ENCODE assay signal across 18 cellular contexts in the genomic region with DNA sequence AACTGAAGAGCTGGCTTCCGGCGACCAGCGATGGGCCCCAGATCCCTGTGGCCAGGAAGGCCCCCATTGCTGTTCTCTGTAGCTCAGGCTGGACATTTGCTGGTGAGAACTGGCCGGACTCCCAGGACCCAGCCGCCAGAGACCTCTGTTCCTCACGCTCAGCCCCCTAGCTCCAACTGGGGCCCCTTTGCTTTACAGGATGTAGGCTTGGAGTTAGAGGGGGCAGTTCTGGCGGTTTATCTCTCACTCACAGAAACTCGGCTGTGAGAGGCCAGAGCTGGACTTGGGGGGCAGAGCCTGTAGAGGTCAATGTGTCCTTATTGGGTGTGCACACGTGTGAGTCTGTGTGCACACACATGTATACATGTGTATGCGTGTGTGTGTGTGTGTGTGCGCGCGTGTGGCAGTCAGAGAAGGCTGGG. TPM values are rescaled to one million over a fixed set of nuclear protein-coding genes. Genes with fewer than 3 reads are reported as not detected.
DNase-seq lines count a peak whose midpoint lies in the region; ATAC-seq, FAIRE-seq and TF ChIP-seq lines count a peak whose summit lies in the region.
"Had no signal": no experiment of that assay in that cellular context is flagged by ENCODE, and none has a peak within 500 bp of the region (broad histone marks: within the 10 kb centered on the region; RNA-seq: fewer than 3 reads in every experiment).

No MANE protein-coding gene starts in this region.

- H3K4me3 ChIP-seq in A549 (no peak overlapping the region), GM12875 (ENCODE audit: low read depth, low read length) (peak overlapping the region; percentile 17), upper lobe of right lung (no peak overlapping the region)
- H3K4me3 ChIP-seq: vagina had no signal

- no peak for TF ChIP-seq CTCF in A549 (IDR thresholded peaks at IDR 0.05)
- TF ChIP-seq CTCF in GM12875 (IDR thresholded peaks at IDR 0.05; ENCODE audit: borderline replicate concordance, insufficient read depth, low read depth, low read length), result no peak
- no peak for TF ChIP-seq CTCF in brain (conservative IDR thresholded peaks at IDR 0.05)
- TF ChIP-seq CTCF in upper lobe of right lung (IDR thresholded peaks at IDR 0.05), result no peak

- H3K9me3 ChIP-seq in A549, result no peaks in the 10 kb centered on the region
- H3K9me3 ChIP-seq in upper lobe of right lung, result no peaks in the 10 kb centered on the region
- H3K9me3 ChIP-seq: vagina had no signal

- H3K27me3 Mint-ChIP-seq in brain, result peaks cover 4% of the 10 kb centered on the region
- H3K27me3 Mint-ChIP-seq: activated CD4-positive, alpha-beta T cell treated with anti-CD3 and anti-CD28 coated beads for 36 hours had no signal

- intact Hi-C loops in left colon (cut with DNase I, micrococcal nuclease) (no loop called here), upper lobe of right lung (cut with DNase I) (no loop called here)

- H3K4me1 Mint-ChIP-seq in brain, result peaks cover 45% of the 10 kb centered on the region
- H3K4me1 Mint-ChIP-seq: activated naive CD4-positive, alpha-beta T cell treated with anti-CD3 and anti-CD28 coated beads, Interleukin-2, amount 10 ng/mL, durations not matched to agents 7 days and 5 days; immature natural killer cell had no signal

- POLR2A ChIA-PET in A549 (lab: Yijun Ruan, JAX), result no interaction called here

- ATAC-seq in A549, result no peak
- ATAC-seq in HG03571 (IDR thresholded peaks at IDR 0.05; ENCODE audit: unreplicated experiment), result no peak
- ATAC-seq in left colon, result no peak
- ATAC-seq in upper lobe of right lung, result no peak

- no peak for TF ChIP-seq RAD21 in A549 (conservative IDR thresholded peaks at IDR 0.05 in 1 of 2, IDR thresholded peaks at IDR 0.05 in 1 of 2)

- no peak for TF ChIP-seq EP300 in A549 (IDR thresholded peaks at IDR 0.05)

- H3K27ac Mint-ChIP-seq in brain, result peak overlapping the region; percentile 73 to 93 (median 88)
- H3K27ac Mint-ChIP-seq: activated CD4-positive, alpha-beta T cell treated with anti-CD3 and anti-CD28 coated beads for 36 hours; activated naive CD4-positive, alpha-beta T cell treated with anti-CD3 and anti-CD28 coated beads, Interleukin-2, amount 10 ng/mL, durations not matched to agents 7 days and 5 days; immature natural killer cell had no signal

- H3K4me3 Mint-ChIP-seq in brain, result no peak overlapping the region
- H3K4me3 Mint-ChIP-seq: activated CD4-positive, alpha-beta T cell treated with anti-CD3 and anti-CD28 coated beads for 36 hours; activated naive CD4-positive, alpha-beta T cell treated with anti-CD3 and anti-CD28 coated beads, Interleukin-2, amount 10 ng/mL, durations not matched to agents 7 days and 5 days; immature natural killer cell had no signal

- no peak for FAIRE-seq in A549 (lab: Jason Lieb, UNC)

- DNase-seq in A549 (ENCODE audit: low read depth in 1 of 2, low spot score in 1 of 2), result no peak
- peak; percentile 43 for DNase-seq in retina
- DNase-seq in left colon, result no peak
- no peak for DNase-seq in SW 1271 (lab: John Stamatoyannopoulos, UW)
- DNase-seq in upper lobe of right lung, result no peak
- DNase-seq: activated naive CD4-positive, alpha-beta T cell treated with anti-CD3 and anti-CD28 coated beads, Interleukin-2, amount 10 ng/mL, durations not matched to agents 7 days and 5 days; activated T-cell treated with anti-CD3 and anti-CD28 coated beads for 4 hours; glutamatergic neuron; immature natural killer cell; mesendoderm; NCI-H187 treated with DMSO at 0.1 percent for 48 hours; NCI-H526 had no signal

- no peaks in the 10 kb centered on the region for H3K36me3 ChIP-seq in upper lobe of right lung
- H3K36me3 ChIP-seq: vagina had no signal

- 78% methylated on average over 13 of the region's 13 CpGs for WGBS in A549 (ENCODE audit: missing lambda C conversion rate)

- peak overlapping the region; percentile 42; the same call in 2 of the 3 replicates for H3K4me2 ChIP-seq in A549

- H3K9me3 Mint-ChIP-seq in brain, result peaks cover 0 to 8% (median 4%) of the 10 kb centered on the region in 5 experiments
- H3K9me3 Mint-ChIP-seq: activated naive CD4-positive, alpha-beta T cell treated with anti-CD3 and anti-CD28 coated beads, Interleukin-2, amount 10 ng/mL, durations not matched to agents 7 days and 5 days; immature natural killer cell had no signal

- TF ChIP-seq POLR2A in A549 (IDR thresholded peaks at IDR 0.05; ENCODE audit: low read length), result no peak

- H3K27ac ChIP-seq in A549, result peak overlapping the region in 1 of 2 experiments; percentile 55; a peak in 2 of 6 replicates
- H3K27ac ChIP-seq in upper lobe of right lung, result no peak overlapping the region

- CTCF ChIA-PET in A549 (lab: Yijun Ruan, JAX), result interaction anchor here (1.1 to 4.2 kb wide), 5 partner anchors 10 to 113 kb away, joined by 3 to 21 read pairs (median 5); no protein-coding TSS in a partner anchor

- H3K36me3 Mint-ChIP-seq in brain, result peaks cover 25% of the 10 kb centered on the region
- H3K36me3 Mint-ChIP-seq: activated naive CD4-positive, alpha-beta T cell treated with anti-CD3 and anti-CD28 coated beads, Interleukin-2, amount 10 ng/mL, durations not matched to agents 7 days and 5 days; immature natural killer cell had no signal

- H3K4me1 ChIP-seq in A549 (peaks cover 10% of the 10 kb centered on the region; the same call in 2 of the 3 replicates), upper lobe of right lung (peaks cover 12% of the 10 kb centered on the region)

- no peaks in the 10 kb centered on the region for H3K27me3 ChIP-seq in upper lobe of right lung
- H3K27me3 ChIP-seq: vagina had no signal

TF ChIP-seq in A549, 52 proteins besides CTCF, POLR2A, EP300 and RAD21:
- TF ChIP-seq CHD2 (IDR thresholded peaks at IDR 0.05; ENCODE audit: low read length, partially characterized antibody), result no peak

RNA-seq across cellular contexts. Expression of gene SMIM38, which starts 0.5 kb away (rescaled TPM):
- 0.08 and 0.24 TPM in 2 replicates for polyA plus RNA-seq in A549 (2011; rRNA removed)
- 0.01 TPM in 2 replicates for polyA plus RNA-seq in A549 (2012; cell fraction: cytosol; rRNA removed)
- 0.23 and 0.27 TPM in 2 replicates for polyA plus RNA-seq in A549 (2012; cell fraction: nucleus; rRNA removed)
- polyA plus RNA-seq in A549 (2017; fragmentation: RNase III; extraction: RNeasy Plus Mini Kit Qiagen cat#74134 plus additional on column Dnase treatment), result 0.05 to 0.08 TPM in 2 of 3 replicates, not detected in the other
- polyA minus RNA-seq in A549 (2011; rRNA and poly(A)+ RNA removed), result 0.15 and 0.21 TPM in 2 replicates
- not detected for polyA plus RNA-seq in brain (ENCODE audit: insufficient read depth, low read depth, low replicate concordance)
- total RNA-seq in left colon, result under 1 TPM; 0.22 to 0.70 TPM
- not detected for total RNA-seq in upper lobe of right lung
- total RNA-seq: dermis microvascular lymphatic vessel endothelial cell had no signal
- polyA plus RNA-seq: immature natural killer cell had no signal
